Comparison of ENCODE assay signal across 8 cellular contexts in genomic region chr12:76586764-76587395, GRCh38. TPM values are rescaled to one million over a fixed set of nuclear protein-coding genes. Genes with fewer than 3 reads are reported as not detected.
DNase-seq lines count a peak whose midpoint lies in the region; ATAC-seq and TF ChIP-seq lines count a peak whose summit lies in the region.

No MANE protein-coding gene starts in this region.

- TF ChIP-seq EP300 in upper lobe of left lung (IDR thresholded peaks at IDR 0.05): no peak

- TF ChIP-seq CTCF in AG09309 (IDR thresholded peaks at IDR 0.05; ENCODE audit: control insufficient read depth, insufficient read depth, low read depth, low read length, missing control alignments) (peak; percentile 63), GM12864 (IDR thresholded peaks at IDR 0.05; ENCODE audit: low read depth, low read length, missing control alignments) (peak; percentile 46), upper lobe of left lung (IDR thresholded peaks at IDR 0.05) (peak; percentile 45 to 67 (median 52))

- H3K36me3 Mint-ChIP-seq in central memory CD8-positive, alpha-beta T cell (ENCODE audit: insufficient read depth): no peaks in the 10 kb centered on the region

- H3K27me3 ChIP-seq in upper lobe of left lung: no peaks in the 10 kb centered on the region

- peaks cover 0 to 12% (median 2%) of the 10 kb centered on the region in 4 donors for H3K4me1 ChIP-seq in upper lobe of left lung

- H3K9me3 ChIP-seq in upper lobe of left lung: no peaks in the 10 kb centered on the region

- H3K27me3 Mint-ChIP-seq in central memory CD8-positive, alpha-beta T cell: no peaks in the 10 kb centered on the region

- H3K27ac ChIP-seq in upper lobe of left lung: peak overlapping the region in 2 of 4 donors; percentile 24 to 49

- ATAC-seq in HG03558 (IDR thresholded peaks at IDR 0.05; ENCODE audit: extremely low read depth, unreplicated experiment) (peak; percentile 48), upper lobe of left lung (ENCODE audit: low FRiP score in 2 of 2) (peak in 1 of 2 donors; percentile 73), HG02981 (IDR thresholded peaks at IDR 0.05; ENCODE audit: unreplicated experiment) (no peak)
- peak; percentile 43 for ATAC-seq in central memory CD8-positive, alpha-beta T cell (replicated peaks; ENCODE audit: extremely low read depth, poor library complexity, severe bottlenecking)

- no peaks in the 10 kb centered on the region for H3K4me1 Mint-ChIP-seq in central memory CD8-positive, alpha-beta T cell

- DNase-seq in AG09309 (ENCODE audit: low read depth): no peak
- peak; percentile 10 for DNase-seq in GM12864 (ENCODE audit: low read depth)
- peak; percentile 46 for DNase-seq in RPMI8226
- DNase-seq in central memory CD8-positive, alpha-beta T cell (ENCODE audit: low spot score in 2 of 2): peak in 1 of 2 donors; percentile 27
- peak; percentile 58 to 71 for DNase-seq in lung microvascular endothelial cell (ENCODE audit: low read depth in 2 of 2)
- no peak for DNase-seq in upper lobe of left lung

- H3K27ac Mint-ChIP-seq in central memory CD8-positive, alpha-beta T cell (ENCODE audit: low read depth): no peak overlapping the region

- no peak overlapping the region for H3K4me3 Mint-ChIP-seq in central memory CD8-positive, alpha-beta T cell

- H3K36me3 ChIP-seq in upper lobe of left lung: no peaks in the 10 kb centered on the region

- H3K9me3 Mint-ChIP-seq in central memory CD8-positive, alpha-beta T cell: no peaks in the 10 kb centered on the region

- H3K4me3 ChIP-seq in AG09309 (ENCODE audit: control insufficient read depth, low read depth, low read length): no peak overlapping the region
- H3K4me3 ChIP-seq in GM12864 (ENCODE audit: low read depth, low read length): no peak overlapping the region
- H3K4me3 ChIP-seq in upper lobe of left lung: no peak overlapping the region

- TF ChIP-seq POLR2A in upper lobe of left lung (IDR thresholded peaks at IDR 0.05): no peak

- 69 to 81% methylated on average over 3 of the region's 3 CpGs for WGBS in upper lobe of left lung, 2 donors

RNA-seq across cellular contexts. Expression of gene OSBPL8, which starts 27.3 kb away (rescaled TPM):
- 24.6 and 27.2 TPM in 2 replicates for total RNA-seq in lung microvascular endothelial cell
- 100 to 1,000 TPM in 2 of 6 donors, 10 to 100 TPM in 4; 35.6 to 103 (median 73.3) TPM for total RNA-seq in upper lobe of left lung

Comparison
In these comparisons a context has a peak if more than half of its experiments do, and no peak if none do; other contexts are left out.
1. DNase-seq: peak in GM12864 (single experiment), RPMI8226 (single experiment) and lung microvascular endothelial cell (2 of 2); none in AG09309 (single experiment) and upper lobe of left lung (0 of 2).
2. Peak in every context shown above with its lines, with median percentiles within 50 percentile points of each other: CTCF ChIP-seq.